In genomic region chr17:78390241-78391050, GRCh38 we compare ENCODE assay signal across 10 cellular contexts. TPM values are rescaled to one million over a fixed set of nuclear protein-coding genes. Genes with fewer than 3 reads are reported as not detected.
A peak's percentile ranks its signal among the peaks of the same experiment; 100 is the strongest.
DNase-seq lines count a peak whose midpoint lies in the region; ATAC-seq and TF ChIP-seq lines count a peak whose summit lies in the region.
"Had no signal": no experiment of that assay in that cellular context is flagged by ENCODE, and none has a peak within 500 bp of the region (broad histone marks: within the 10 kb centered on the region; RNA-seq: fewer than 3 reads in every experiment).

No MANE protein-coding gene starts in this region.

- H3K4me3 Mint-ChIP-seq in endodermal cell = no peak overlapping the region
- no peak overlapping the region for H3K4me3 Mint-ChIP-seq in progenitor cell of endocrine pancreas (ENCODE audit: low read depth)
- H3K4me3 Mint-ChIP-seq: memory B cell had no signal

- DNase-seq in ELR (ENCODE audit: low read depth) = peak; percentile 99
- peak; percentile 93 for DNase-seq in NCI-H2171 treated with DMSO at 0.1 percent for 48 hours (lab: John Stamatoyannopoulos, UW)
- peak; percentile 90 for DNase-seq in endodermal cell
- no peak for DNase-seq in progenitor cell of endocrine pancreas (ENCODE audit: low spot score, unreplicated experiment)
- no peak for DNase-seq in effector memory CD4-positive, alpha-beta T cell
- no peak for DNase-seq in NCI-H748 (lab: John Stamatoyannopoulos, UW; ENCODE audit: unreplicated experiment)
- DNase-seq in sciatic nerve (ENCODE audit: low spot score) = no peak
- DNase-seq: activated CD4-positive, CD25-positive, alpha-beta regulatory T cell treated with anti-CD3 and anti-CD28 coated beads, Interleukin-2, amount 50 U/mL, for 72 hours had no signal

- no peak overlapping the region for H3K27ac ChIP-seq in endodermal cell (ENCODE audit: low read depth, low read length)
- H3K27ac ChIP-seq in effector memory CD4-positive, alpha-beta T cell (ENCODE audit: insufficient read depth, low read length, poor library complexity, severe bottlenecking) = no peak overlapping the region

- H3K36me3 Mint-ChIP-seq in endodermal cell (ENCODE audit: low read depth) (peaks cover 34% of the 10 kb centered on the region), progenitor cell of endocrine pancreas (ENCODE audit: insufficient read depth) (peaks cover 10% of the 10 kb centered on the region)

- 76 to 85% methylated on average over 13 to 15 of the region's 15 CpGs for WGBS in endodermal cell (ENCODE audit: insufficient coverage in 1 of 2, insufficient read length in 1 of 2), 2 experiments

- H3K9ac ChIP-seq in endodermal cell (ENCODE audit: extremely low read depth, low read length, poor library complexity, severe bottlenecking) = no peak overlapping the region

- H3K36me3 ChIP-seq in endodermal cell (ENCODE audit: control insufficient read depth, insufficient read depth, low read length) = peaks cover 32% of the 10 kb centered on the region
- peaks cover 14% of the 10 kb centered on the region for H3K36me3 ChIP-seq in effector memory CD4-positive, alpha-beta T cell (ENCODE audit: control insufficient read depth, insufficient read depth, low read length)

- TF ChIP-seq CTCF in endodermal cell (conservative IDR thresholded peaks at IDR 0.05) (peak; percentile 62), progenitor cell of endocrine pancreas (IDR thresholded peaks at IDR 0.05; ENCODE audit: unreplicated experiment) (peak; percentile 20)

- H3K9me3 Mint-ChIP-seq in endodermal cell (no peaks in the 10 kb centered on the region), progenitor cell of endocrine pancreas (ENCODE audit: low read depth) (no peaks in the 10 kb centered on the region)

- ATAC-seq in GM19395 (IDR thresholded peaks at IDR 0.05; ENCODE audit: unreplicated experiment) = no peak
- no peak for ATAC-seq in sciatic nerve

- no peaks in the 10 kb centered on the region for H3K9me3 ChIP-seq in endodermal cell (ENCODE audit: control insufficient read depth, low read length)
- H3K9me3 ChIP-seq in effector memory CD4-positive, alpha-beta T cell (ENCODE audit: control insufficient read depth, low read length) = no peaks in the 10 kb centered on the region

- no peak overlapping the region for H3K4me3 ChIP-seq in endodermal cell (ENCODE audit: low read length)
- H3K4me3 ChIP-seq in effector memory CD4-positive, alpha-beta T cell (ENCODE audit: insufficient read depth, low read depth, low read length, poor library complexity, severe bottlenecking) = no peak overlapping the region

- H3K27ac Mint-ChIP-seq in endodermal cell = peak overlapping the region; percentile 59
- peak overlapping the region; percentile 76 for H3K27ac Mint-ChIP-seq in progenitor cell of endocrine pancreas
- H3K27ac Mint-ChIP-seq: memory B cell had no signal

- H3K27me3 Mint-ChIP-seq in endodermal cell (ENCODE audit: insufficient read depth) (no peaks in the 10 kb centered on the region), progenitor cell of endocrine pancreas (no peaks in the 10 kb centered on the region)
- H3K27me3 Mint-ChIP-seq: memory B cell had no signal

- H3K27me3 ChIP-seq in endodermal cell (ENCODE audit: control insufficient read depth, insufficient read depth, low read length, poor library complexity, severe bottlenecking) = no peaks in the 10 kb centered on the region
- no peaks in the 10 kb centered on the region for H3K27me3 ChIP-seq in effector memory CD4-positive, alpha-beta T cell (replicated peaks; ENCODE audit: control insufficient read depth, insufficient read depth, low read length, poor library complexity, severe bottlenecking)

- intact Hi-C loops in sciatic nerve (cut with DNase I) = no loop called here

- peaks cover 4% of the 10 kb centered on the region for H3K4me1 ChIP-seq in endodermal cell (ENCODE audit: control insufficient read depth, insufficient read depth, low read length)
- peaks cover 28% of the 10 kb centered on the region for H3K4me1 ChIP-seq in effector memory CD4-positive, alpha-beta T cell (ENCODE audit: control insufficient read depth, insufficient read depth, low read length, poor library complexity, severe bottlenecking)

- H3K4me1 Mint-ChIP-seq in endodermal cell (peaks cover 28% of the 10 kb centered on the region), progenitor cell of endocrine pancreas (ENCODE audit: low read depth) (peaks cover 19% of the 10 kb centered on the region)

RNA-seq across cellular contexts. Expression of gene PGS1, which starts 12.0 kb away (rescaled TPM):
- total RNA-seq in endodermal cell (10 to 100 TPM; 57.1 to 58.2 TPM), progenitor cell of endocrine pancreas (66.1 and 67.1 TPM in 2 replicates), sciatic nerve (59.2 TPM)
- 33.1 TPM for polyA plus RNA-seq in endodermal cell (2013, experiment 1 of 2)
- 32.3 TPM for polyA plus RNA-seq in endodermal cell (2013, experiment 2 of 2)

RNA-seq across cellular contexts. Expression of gene SOCS3, which starts 30.6 kb away (rescaled TPM):
- total RNA-seq in endodermal cell (10 to 100 TPM; 54.2 to 75.3 TPM), progenitor cell of endocrine pancreas (5.4 and 5.8 TPM in 2 replicates), sciatic nerve (144 TPM)
- 15.1 TPM for polyA plus RNA-seq in endodermal cell (2013, experiment 1 of 2)
- polyA plus RNA-seq in endodermal cell (2013, experiment 2 of 2) = 19.8 TPM

Comparison
In these comparisons a context has a peak if more than half of its experiments do, and no peak if none do; other contexts are left out.
1. DNase-seq: peak in ELR (single experiment), NCI-H2171 treated with DMSO at 0.1 percent for 48 hours (single experiment) and endodermal cell (single experiment); none in progenitor cell of endocrine pancreas (single experiment), effector memory CD4-positive, alpha-beta T cell (0 of 3), NCI-H748 (single experiment) and sciatic nerve (single experiment).